Comparison of ENCODE assay signal across 8 cellular contexts in genomic region chr17:2400877-2401425, GRCh38. TPM values are rescaled to one million over a fixed set of nuclear protein-coding genes. Genes with fewer than 3 reads are reported as not detected.
DNase-seq lines count a peak whose midpoint lies in the region; ATAC-seq and TF ChIP-seq lines count a peak whose summit lies in the region.

MNT (minus strand) TSS chr17:2401060; CDS start chr17:2400712, 348 bp downstream.

- peaks cover 21% of the 10 kb centered on the region for H3K4me1 Mint-ChIP-seq in endothelial cell (ENCODE audit: unreplicated experiment)

- H3K27ac Mint-ChIP-seq in endothelial cell (ENCODE audit: unreplicated experiment), result peak within 1 kb of the TSS; percentile 97

- peak within 1 kb of the TSS; percentile 86 for H3K4me3 ChIP-seq in NT2/D1 (ENCODE audit: insufficient read length, low read depth)

- H3K36me3 ChIP-seq in NT2/D1 (ENCODE audit: insufficient read depth, insufficient read length, low read length), result peaks cover 2% of the 10 kb centered on the region

- peaks cover 3% of the 10 kb centered on the region for H3K36me3 Mint-ChIP-seq in endothelial cell (ENCODE audit: low read depth, unreplicated experiment)

- H3K9ac ChIP-seq in NT2/D1 (ENCODE audit: insufficient read length, low read depth), result peak within 1 kb of the TSS; percentile 84

- ATAC-seq in GM21367 (IDR thresholded peaks at IDR 0.05; ENCODE audit: unreplicated experiment), result peak; percentile 24

- H3K4me3 Mint-ChIP-seq in endothelial cell (ENCODE audit: unreplicated experiment), result peak within 1 kb of the TSS; percentile 96

- TF ChIP-seq CTCF in endothelial cell (IDR thresholded peaks at IDR 0.05; ENCODE audit: unreplicated experiment), result no peak

- H3K27me3 Mint-ChIP-seq in endothelial cell (ENCODE audit: unreplicated experiment), result peaks cover 22% of the 10 kb centered on the region

- DNase-seq in COLO829 (ENCODE audit: low spot score), result peak; percentile 91
- DNase-seq in HUDEP-2 (lab: John Stamatoyannopoulos, UW; ENCODE audit: unreplicated experiment in 76 of 76), result peak in 73 of 76 experiments; percentile 46 to 96 (median 87)
- DNase-seq in NT2/D1 (ENCODE audit: low read depth, low spot score), result peak; percentile 76
- peak; percentile 92 for DNase-seq in activated CD8-positive, alpha-beta memory T cell treated with anti-CD3 and anti-CD28 coated beads, Interleukin-2, amount 50 U/mL, for 4 hours
- DNase-seq in endothelial cell (ENCODE audit: low spot score), result peak; percentile 94
- peak; percentile 92 for DNase-seq in middle frontal gyrus (ENCODE audit: extremely low spot score, low spot score)
- peak; percentile 93 for DNase-seq in stimulated activated CD8-positive, alpha-beta memory T cell treated with anti-CD3 and anti-CD28 coated beads, Interleukin-15, amount 100 ng/mL, for 48 hours (ENCODE audit: low read depth in 2 of 2)

- peaks cover 30% of the 10 kb centered on the region for H3K4me1 ChIP-seq in NT2/D1 (ENCODE audit: insufficient read depth, insufficient read length)

- H3K9me3 ChIP-seq in NT2/D1 (ENCODE audit: insufficient read depth, low read length), result no peaks in the 10 kb centered on the region

- no peaks in the 10 kb centered on the region for H3K9me3 Mint-ChIP-seq in endothelial cell (ENCODE audit: unreplicated experiment)

- no peaks in the 10 kb centered on the region for H3K27me3 ChIP-seq in NT2/D1 (ENCODE audit: insufficient read depth, insufficient read length)

RNA-seq across cellular contexts. Expression of gene MNT, which starts in this region (rescaled TPM):
- total RNA-seq in endothelial cell (ENCODE audit: unreplicated experiment), result 16.2 TPM

Comparison
In these comparisons a context has a peak if more than half of its experiments do, and no peak if none do; other contexts are left out.
1. Peak in every context shown above with its lines: DNase-seq, ATAC-seq and H3K4me3 ChIP-seq.